11 cellular contexts compared by ENCODE assay signal in the genomic region with DNA sequence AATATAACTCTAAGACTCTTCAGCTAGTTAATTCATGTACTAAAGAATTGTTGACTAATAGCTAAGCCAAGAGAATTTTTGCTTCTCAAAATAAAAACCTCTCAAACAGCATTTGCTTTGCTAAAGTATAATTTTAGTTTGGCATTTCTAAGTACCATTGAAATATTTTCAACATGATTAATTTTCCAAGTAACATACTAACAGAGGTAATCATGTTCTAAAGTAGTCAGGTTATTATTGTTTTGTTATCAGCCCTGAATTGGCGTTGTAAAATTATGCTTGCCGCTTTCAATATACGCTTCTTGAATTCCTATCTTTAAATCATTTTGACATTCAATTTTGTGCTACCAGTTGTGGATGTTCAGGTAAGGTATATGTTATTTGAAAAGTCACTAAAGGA.
"Had no signal": no experiment of that assay in that cellular context is flagged by ENCODE, and none has a peak within 500 bp of the region (broad histone marks: within the 10 kb centered on the region; RNA-seq: fewer than 3 reads in every experiment).

No MANE protein-coding gene starts in this region.

- H3K4me3 Mint-ChIP-seq: GM23338, H9, HFFc6 had no signal

- FAIRE-seq: H1, H54 had no signal

- H3K27ac ChIP-seq: GM23248 had no signal

- H3K4me3 ChIP-seq: GM23248, GM23338, HAP-1 had no signal

- H3K4me1 Mint-ChIP-seq: GM23338 had no signal

- H3K9me3 ChIP-seq: HAP-1 had no signal

- DNase-seq: GM23248, GOT3, H7, H9, HCEC 1CT, HFFc6 had no signal

- H3K9me3 Mint-ChIP-seq: H9 had no signal

- H3K27ac Mint-ChIP-seq: GM23338, H9, HFFc6 had no signal

- H3K36me3 ChIP-seq: HAP-1 had no signal

- ATAC-seq: GM23338, HCT116 had no signal
